39 cellular contexts compared by ENCODE assay signal in genomic region chr1:95301091-95301490, GRCh38.
"Had no signal": no experiment of that assay in that cellular context is flagged by ENCODE, and none has a peak within 500 bp of the region (broad histone marks: within the 10 kb centered on the region; RNA-seq: fewer than 3 reads in every experiment).

No MANE protein-coding gene starts in this region.

- H3K27me3 Mint-ChIP-seq: activated naive CD4-positive, alpha-beta T cell treated with anti-CD3 and anti-CD28 coated beads, Interleukin-2, amount 10 ng/mL, durations not matched to agents 7 days and 5 days; activated naive CD8-positive, alpha-beta T cell treated with anti-CD3 and anti-CD28 coated beads for 36 hours; activated naive CD8-positive, alpha-beta T cell treated with anti-CD3 and anti-CD28 coated beads, Interleukin-2, amount 10 ng/mL, durations not matched to agents 7 days and 5 days; brain had no signal

- FAIRE-seq: astrocyte, bronchial epithelial cell, colon had no signal

- H3K27me3 ChIP-seq: adrenal gland, ascending aorta, body of pancreas, brain microvascular endothelial cell, breast epithelium, cardiac muscle cell had no signal

- H3K27ac ChIP-seq: adrenal gland, ascending aorta, body of pancreas, brain microvascular endothelial cell, breast epithelium, cardiac muscle cell had no signal

- H3K4me1 Mint-ChIP-seq: activated naive CD4-positive, alpha-beta T cell treated with anti-CD3 and anti-CD28 coated beads, Interleukin-2, amount 10 ng/mL, durations not matched to agents 7 days and 5 days; activated naive CD4-positive, alpha-beta T cell treated with anti-CD3 and anti-CD28 coated beads, Interleukin-2, amount 50 U/mL, for 24 hours; activated naive CD8-positive, alpha-beta T cell treated with anti-CD3 and anti-CD28 coated beads for 36 hours; activated naive CD8-positive, alpha-beta T cell treated with anti-CD3 and anti-CD28 coated beads, Interleukin-2, amount 10 ng/mL, durations not matched to agents 7 days and 5 days; activated naive CD8-positive, alpha-beta T cell treated with anti-CD3 and anti-CD28 coated beads, Interleukin-2, amount 50 U/mL, for 24 hours; activated T-helper 17 cell treated with anti-CD3 and anti-CD28 coated beads, Interleukin-2, amount 50 U/mL, for 72 hours; brain; central memory CD8-positive, alpha-beta T cell had no signal

- H3K9me3 Mint-ChIP-seq: activated naive CD4-positive, alpha-beta T cell treated with anti-CD3 and anti-CD28 coated beads for 36 hours; activated naive CD4-positive, alpha-beta T cell treated with anti-CD3 and anti-CD28 coated beads, Interleukin-2, amount 10 ng/mL, durations not matched to agents 7 days and 5 days; activated naive CD4-positive, alpha-beta T cell treated with anti-CD3 and anti-CD28 coated beads, Interleukin-2, amount 50 U/mL, for 72 hours; activated naive CD8-positive, alpha-beta T cell treated with anti-CD3 and anti-CD28 coated beads, Interleukin-2, amount 10 ng/mL, durations not matched to agents 7 days and 5 days; activated T-helper 2 cell treated with anti-CD3 and anti-CD28 coated beads, Interferon-gamma antibody, Interleukin-2, Interleukin-4, amounts not matched to agents 10 μg/mL and 5 μg/mL and 100 μg/mL, durations not matched to agents 14 hours and 24 hours and 36 hours had no signal

- H3K4me1 ChIP-seq: adrenal gland, ascending aorta, body of pancreas, breast epithelium had no signal

- DNase-seq: activated effector memory CD4-positive, alpha-beta T cell treated with anti-CD3 and anti-CD28 coated beads, Interleukin-2, amount 50 U/mL, for 16 hours; activated effector memory CD4-positive, alpha-beta T cell treated with Interleukin-2 at 50 U/mL for 16 hours; activated gamma-delta T cell; activated gamma-delta T cell treated with Interleukin-2 at 50 U/mL for 16 hours; activated naive CD4-positive, alpha-beta T cell; activated naive CD4-positive, alpha-beta T cell treated with anti-CD3 and anti-CD28 coated beads for 36 hours; activated naive CD4-positive, alpha-beta T cell treated with anti-CD3 and anti-CD28 coated beads, Interleukin-2, amount 10 ng/mL, durations not matched to agents 7 days and 5 days; activated naive CD4-positive, alpha-beta T cell treated with anti-CD3 and anti-CD28 coated beads, Interleukin-2, amount 50 U/mL, for 16 hours; activated naive CD4-positive, alpha-beta T cell treated with Interleukin-2 at 50 U/mL for 16 hours; activated naive CD8-positive, alpha-beta T cell treated with anti-CD3 and anti-CD28 coated beads for 36 hours; activated naive CD8-positive, alpha-beta T cell treated with anti-CD3 and anti-CD28 coated beads, Interleukin-2, amount 10 ng/mL, durations not matched to agents 7 days and 5 days; activated naive CD8-positive, alpha-beta T cell treated with anti-CD3 and anti-CD28 coated beads, Interleukin-2, amount 50 U/mL, for 24 hours; activated T-cell treated with anti-CD3 and anti-CD28 coated beads, Interleukin-2, amount 50 U/mL, for 4 hours; activated T-cell treated with anti-CD3 and anti-CD28 coated beads, Interleukin-2, amount 50 U/mL, for 48 hours; activated T-cell treated with anti-CD3 and anti-CD28 coated beads, Interleukin-2, amount 50 U/mL, for 72 hours; adrenal gland; amniotic stem cell; amygdala; anterior cingulate cortex; aorta; body of pancreas; brain microvascular endothelial cell; caudate nucleus; central memory CD4-positive, alpha-beta T cell; cerebellar nuclear complex had no signal

- H3K27ac Mint-ChIP-seq: activated naive CD4-positive, alpha-beta T cell treated with anti-CD3 and anti-CD28 coated beads for 36 hours; activated naive CD4-positive, alpha-beta T cell treated with anti-CD3 and anti-CD28 coated beads, Interleukin-2, amount 10 ng/mL, durations not matched to agents 7 days and 5 days; activated naive CD4-positive, alpha-beta T cell treated with anti-CD3 and anti-CD28 coated beads, Interleukin-2, amount 50 U/mL, for 24 hours; activated naive CD4-positive, alpha-beta T cell treated with anti-CD3 and anti-CD28 coated beads, Interleukin-2, amount 50 U/mL, for 72 hours; activated naive CD8-positive, alpha-beta T cell; activated naive CD8-positive, alpha-beta T cell treated with anti-CD3 and anti-CD28 coated beads for 36 hours; activated naive CD8-positive, alpha-beta T cell treated with anti-CD3 and anti-CD28 coated beads, Interleukin-2, amount 10 ng/mL, durations not matched to agents 7 days and 5 days; activated naive CD8-positive, alpha-beta T cell treated with anti-CD3 and anti-CD28 coated beads, Interleukin-2, amount 50 U/mL, for 24 hours; activated T-cell treated with anti-CD3 and anti-CD28 coated beads, Interleukin-2, amount 50 U/mL, for 72 hours; activated T-helper 1 cell treated with anti-CD3 and anti-CD28 coated beads, Interleukin-12 subunit alpha, Interleukin-12 subunit beta, Interleukin-2, Interleukin-4 antibody, amounts not matched to agents 30 ng/mL and 10 ng/mL and 1 ng/mL, durations not matched to agents 14 hours and 24 hours and 36 hours; activated T-helper 17 cell treated with anti-CD3 and anti-CD28 coated beads, Interleukin-2, amount 50 U/mL, for 72 hours; activated T-helper 2 cell treated with anti-CD3 and anti-CD28 coated beads, Interferon-gamma antibody, Interleukin-2, Interleukin-4, amounts not matched to agents 10 μg/mL and 5 μg/mL and 100 μg/mL, durations not matched to agents 14 hours and 24 hours and 36 hours; brain had no signal

- ATAC-seq: activated naive CD4-positive, alpha-beta T cell treated with anti-CD3 and anti-CD28 coated beads, Interleukin-2, amount 50 U/mL, for 72 hours; activated naive CD8-positive, alpha-beta T cell treated with anti-CD3 and anti-CD28 coated beads, Interleukin-2, amount 50 U/mL, for 24 hours; activated T-cell treated with anti-CD3 and anti-CD28 coated beads, Interleukin-2, amount 50 U/mL, for 4 hours; activated T-cell treated with anti-CD3 and anti-CD28 coated beads, Interleukin-2, amount 50 U/mL, for 72 hours; activated T-helper 17 cell treated with anti-CD3 and anti-CD28 coated beads, Interleukin-2, amount 50 U/mL, for 72 hours; body of pancreas had no signal

- H3K36me3 ChIP-seq: adrenal gland, ascending aorta, brain microvascular endothelial cell, breast epithelium, cardiac muscle cell had no signal

- H3K36me3 Mint-ChIP-seq: activated naive CD4-positive, alpha-beta T cell treated with anti-CD3 and anti-CD28 coated beads, Interleukin-2, amount 10 ng/mL, durations not matched to agents 7 days and 5 days; activated naive CD4-positive, alpha-beta T cell treated with anti-CD3 and anti-CD28 coated beads, Interleukin-2, amount 50 U/mL, for 24 hours; activated naive CD4-positive, alpha-beta T cell treated with anti-CD3 and anti-CD28 coated beads, Interleukin-2, amount 50 U/mL, for 72 hours; activated naive CD8-positive, alpha-beta T cell; activated naive CD8-positive, alpha-beta T cell treated with anti-CD3 and anti-CD28 coated beads for 36 hours; activated naive CD8-positive, alpha-beta T cell treated with anti-CD3 and anti-CD28 coated beads, Interleukin-2, amount 10 ng/mL, durations not matched to agents 7 days and 5 days; brain had no signal

- H3K4me3 Mint-ChIP-seq: activated naive CD4-positive, alpha-beta T cell treated with anti-CD3 and anti-CD28 coated beads for 36 hours; activated naive CD4-positive, alpha-beta T cell treated with anti-CD3 and anti-CD28 coated beads, Interleukin-2, amount 10 ng/mL, durations not matched to agents 7 days and 5 days; activated naive CD4-positive, alpha-beta T cell treated with anti-CD3 and anti-CD28 coated beads, Interleukin-2, amount 50 U/mL, for 24 hours; activated naive CD8-positive, alpha-beta T cell; activated naive CD8-positive, alpha-beta T cell treated with anti-CD3 and anti-CD28 coated beads for 36 hours; activated naive CD8-positive, alpha-beta T cell treated with anti-CD3 and anti-CD28 coated beads, Interleukin-2, amount 10 ng/mL, durations not matched to agents 7 days and 5 days; activated naive CD8-positive, alpha-beta T cell treated with anti-CD3 and anti-CD28 coated beads, Interleukin-2, amount 50 U/mL, for 24 hours; activated T-cell treated with anti-CD3 and anti-CD28 coated beads, Interleukin-2, amount 50 U/mL, for 4 hours; activated T-cell treated with anti-CD3 and anti-CD28 coated beads, Interleukin-2, amount 50 U/mL, for 72 hours; activated T-helper 1 cell treated with anti-CD3 and anti-CD28 coated beads, Interleukin-12 subunit alpha, Interleukin-12 subunit beta, Interleukin-2, Interleukin-4 antibody, amounts not matched to agents 30 ng/mL and 10 ng/mL and 1 ng/mL, durations not matched to agents 14 hours and 24 hours and 36 hours; activated T-helper 17 cell treated with anti-CD3 and anti-CD28 coated beads, Interleukin-2, amount 50 U/mL, for 72 hours; brain; central memory CD8-positive, alpha-beta T cell had no signal

- H3K9me3 ChIP-seq: adrenal gland, ascending aorta, body of pancreas had no signal

- H3K4me3 ChIP-seq: adrenal gland, ascending aorta, body of pancreas, breast epithelium, cardiac muscle cell had no signal
